1 cellular context compared by ENCODE assay signal in genomic region chr12:64672925-64673409, GRCh38.
TF ChIP-seq lines count a peak whose summit lies in the region.

No MANE protein-coding gene starts in this region.

TF ChIP-seq in K562, 482 proteins besides CTCF, POLR2A, EP300 and RAD21 (continued from another document and continues in another):
- TF ChIP-seq JUND (IDR thresholded peaks at IDR 0.05; ENCODE audit: borderline replicate concordance, low read depth, low read length) (peak; percentile 51), JUND (tag; IDR thresholded peaks at IDR 0.05; ENCODE audit: borderline replicate concordance, low read depth, low read length) (peak; percentile 21; the same call in 1 of the 3 replicates), JUN (IDR thresholded peaks at IDR 0.05; ENCODE audit: borderline replicate concordance, low read depth, low read length) (no peak), JUN (CRISPR knock-in tag; IDR thresholded peaks at IDR 0.05; ENCODE audit: borderline replicate concordance) (no peak), IRF9 (tag; IDR thresholded peaks at IDR 0.05) (peak; percentile 82), NKRF (IDR thresholded peaks at IDR 0.05; ENCODE audit: borderline replicate concordance) (no peak), SRSF7 (optimal IDR thresholded peaks at IDR 0.05; ENCODE audit: low read depth, low read length) (no peak), L3MBTL2 (IDR thresholded peaks at IDR 0.05) (peak; percentile 44; the same call in 1 of the 2 replicates), GTF2F1 (IDR thresholded peaks at IDR 0.05; ENCODE audit: low read depth, low read length) (no peak), TAL1 (IDR thresholded peaks at IDR 0.05) (peak; percentile 45), SRF (CRISPR knock-in tag; IDR thresholded peaks at IDR 0.05) (no peak), E4F1 (CRISPR knock-in tag; IDR thresholded peaks at IDR 0.05; ENCODE audit: borderline replicate concordance) (no peak), NFE2 (IDR thresholded peaks at IDR 0.05; ENCODE audit: low read depth) (peak; percentile 23; the same call in 1 of the 2 replicates), PCBP2 (IDR thresholded peaks at IDR 0.05; ENCODE audit: low read depth, low read length, poor library complexity, severe bottlenecking) (no peak), CCNT2 (IDR thresholded peaks at IDR 0.05; ENCODE audit: borderline replicate concordance, extremely low read depth, insufficient read length, low read depth, low read length) (no peak), DMBX1 (CRISPR knock-in tag; IDR thresholded peaks at IDR 0.05; ENCODE audit: borderline replicate concordance) (peak; percentile 88), ZNF12 (CRISPR knock-in tag; IDR thresholded peaks at IDR 0.05) (no peak), NR2C2 (CRISPR knock-in tag; IDR thresholded peaks at IDR 0.05) (peak; percentile 93), NR2C2 (tag; IDR thresholded peaks at IDR 0.05) (peak; percentile 99), CEBPZ (IDR thresholded peaks at IDR 0.05; ENCODE audit: borderline replicate concordance, low read depth, low read length) (no peak), ZNF395 (CRISPR knock-in tag; IDR thresholded peaks at IDR 0.05) (peak; percentile 94), ZNF76 (CRISPR knock-in tag; IDR thresholded peaks at IDR 0.05; ENCODE audit: borderline replicate concordance) (0 out of 2 replicates have a peak, but pooled peaks have one; percentile 39), FOXO4 (CRISPR knock-in tag; IDR thresholded peaks at IDR 0.05) (no peak), ZNF75A (CRISPR knock-in tag; IDR thresholded peaks at IDR 0.05) (no peak), NBN (IDR thresholded peaks at IDR 0.05; ENCODE audit: low read depth) (peak; percentile 58; the same call in 1 of the 2 replicates), NR1H2 (CRISPR knock-in tag; IDR thresholded peaks at IDR 0.05) (no peak), TFAP4 (CRISPR knock-in tag; IDR thresholded peaks at IDR 0.05; ENCODE audit: borderline replicate concordance) (0 out of 2 replicates have a peak, but pooled peaks have one; percentile 33), PTTG1 (tag; IDR thresholded peaks at IDR 0.05; ENCODE audit: low read depth) (peak; percentile 61; the same call in 1 of the 2 replicates), HIVEP1 (CRISPR knock-in tag; IDR thresholded peaks at IDR 0.05) (no peak), ARID4B (CRISPR knock-in tag; IDR thresholded peaks at IDR 0.05) (no peak), ZNF740 (CRISPR knock-in tag; IDR thresholded peaks at IDR 0.05) (no peak), ZNF740 (tag; IDR thresholded peaks at IDR 0.05) (no peak), ZFP30 (CRISPR knock-in tag; IDR thresholded peaks at IDR 0.05; ENCODE audit: borderline replicate concordance) (no peak), SP1 (CRISPR knock-in tag; IDR thresholded peaks at IDR 0.05) (no peak), CREBBP (IDR thresholded peaks at IDR 0.05; ENCODE audit: low read depth, low read length) (no peak), EP400 (IDR thresholded peaks at IDR 0.05) (peak; percentile 45), PTRF (tag; IDR thresholded peaks at IDR 0.05) (peak; percentile 35; the same call in 1 of the 2 replicates), SPI1 (IDR thresholded peaks at IDR 0.05; ENCODE audit: borderline replicate concordance, low read depth, low read length) (no peak), ERF (CRISPR knock-in tag; IDR thresholded peaks at IDR 0.05) (no peak), POLR2B (IDR thresholded peaks at IDR 0.05; ENCODE audit: low read depth, partially characterized antibody) (no peak), TCFL5 (CRISPR knock-in tag; conservative IDR thresholded peaks at IDR 0.05) (no peak), TRIM25 (IDR thresholded peaks at IDR 0.05; ENCODE audit: borderline replicate concordance) (no peak), ILK (tag; IDR thresholded peaks at IDR 0.05; ENCODE audit: borderline replicate concordance, low read depth) (0 out of 2 replicates have a peak, but pooled peaks have one; percentile 38)
